In genomic region chr5:95975703-95976102, GRCh38 we compare ENCODE assay signal across 1 cellular context.
TF ChIP-seq lines count a peak whose summit lies in the region.

No MANE protein-coding gene starts in this region.

TF ChIP-seq in IMR-90, 13 proteins besides CTCF, POLR2A, EP300 and RAD21 (continued from another document):
- TF ChIP-seq USF2 (IDR thresholded peaks at IDR 0.05; ENCODE audit: low read depth, low read length) = no peak
- no peak for TF ChIP-seq MXI1 (IDR thresholded peaks at IDR 0.05; ENCODE audit: borderline replicate concordance, low read depth, low read length)
- no peak for TF ChIP-seq BHLHE40 (IDR thresholded peaks at IDR 0.05; ENCODE audit: low read depth, low read length)
- no peak for TF ChIP-seq NFE2L2 (IDR thresholded peaks at IDR 0.05; ENCODE audit: low read depth, low read length)
- TF ChIP-seq FOS (IDR thresholded peaks at IDR 0.05; ENCODE audit: low read depth, low read length) = no peak
- no peak for TF ChIP-seq RCOR1 (IDR thresholded peaks at IDR 0.05; ENCODE audit: insufficient replicate concordance, low read length)
- no peak for TF ChIP-seq CEBPB (IDR thresholded peaks at IDR 0.05; ENCODE audit: low read depth, low read length)
- TF ChIP-seq CHD1 (IDR thresholded peaks at IDR 0.05; ENCODE audit: low read depth, low read length) = no peak
- TF ChIP-seq MAFK (IDR thresholded peaks at IDR 0.05; ENCODE audit: low read depth, low read length) = no peak
- no peak for TF ChIP-seq MAZ (IDR thresholded peaks at IDR 0.05; ENCODE audit: borderline replicate concordance, low read depth, low read length)
